Comparison of ENCODE assay signal across 1 cellular context in genomic region chr17:48598727-48599126, GRCh38.
TF ChIP-seq lines count a peak whose summit lies in the region.

No MANE protein-coding gene starts in this region.

TF ChIP-seq in IMR-90, 13 proteins besides CTCF, POLR2A, EP300 and RAD21:
- TF ChIP-seq ELK1 (IDR thresholded peaks at IDR 0.05; ENCODE audit: borderline replicate concordance, low read depth, low read length) (no peak), FOS (IDR thresholded peaks at IDR 0.05; ENCODE audit: low read depth, low read length) (no peak), CHD1 (IDR thresholded peaks at IDR 0.05; ENCODE audit: low read depth, low read length) (no peak), BHLHE40 (IDR thresholded peaks at IDR 0.05; ENCODE audit: low read depth, low read length) (no peak), MAFK (IDR thresholded peaks at IDR 0.05; ENCODE audit: low read depth, low read length) (no peak), RFX5 (IDR thresholded peaks at IDR 0.05; ENCODE audit: low read depth, low read length) (no peak), MAZ (IDR thresholded peaks at IDR 0.05; ENCODE audit: borderline replicate concordance, low read depth, low read length) (no peak), CEBPB (IDR thresholded peaks at IDR 0.05; ENCODE audit: low read depth, low read length) (no peak), RCOR1 (IDR thresholded peaks at IDR 0.05; ENCODE audit: insufficient replicate concordance, low read length) (no peak), MXI1 (IDR thresholded peaks at IDR 0.05; ENCODE audit: borderline replicate concordance, low read depth, low read length) (no peak), SMC3 (IDR thresholded peaks at IDR 0.05; ENCODE audit: low read depth, low read length) (no peak), NFE2L2 (IDR thresholded peaks at IDR 0.05; ENCODE audit: low read depth, low read length) (no peak), USF2 (IDR thresholded peaks at IDR 0.05; ENCODE audit: low read depth, low read length) (no peak)
